ENCODE assay signal across 20 cellular contexts in genomic region chrX:136156560-136157117, GRCh38. TPM values are rescaled to one million over a fixed set of nuclear protein-coding genes. Genes with fewer than 3 reads are reported as not detected.
A peak's percentile ranks its signal among the peaks of the same experiment; 100 is the strongest.
DNase-seq lines count a peak whose midpoint lies in the region; ATAC-seq and TF ChIP-seq lines count a peak whose summit lies in the region.
"Had no signal": no experiment of that assay in that cellular context is flagged by ENCODE, and none has a peak within 500 bp of the region (broad histone marks: within the 10 kb centered on the region; RNA-seq: fewer than 3 reads in every experiment).

No MANE protein-coding gene starts in this region.

- H3K36me3 ChIP-seq in GM23338 (ENCODE audit: insufficient read depth) (no peaks in the 10 kb centered on the region), ascending aorta (no peaks in the 10 kb centered on the region), hepatocyte (replicated peaks; ENCODE audit: insufficient read depth, low read depth) (no peaks in the 10 kb centered on the region), stomach (no peaks in the 10 kb centered on the region), PC-9 (ENCODE audit: low read depth) (no peaks in the 10 kb centered on the region)
- H3K36me3 ChIP-seq: SJSA1, tibial nerve had no signal

- H3K4me2 ChIP-seq in GM23338 (no peak overlapping the region), hepatocyte (no peak overlapping the region), PC-9 (no peak overlapping the region)

- H3K4me3 ChIP-seq in GM23338 (no peak overlapping the region), ascending aorta (peak overlapping the region; percentile 12 to 92), hepatocyte (no peak overlapping the region), stomach (no peak overlapping the region), PC-9 (no peak overlapping the region)
- H3K4me3 ChIP-seq: K562, SJSA1, tibial nerve had no signal

- H3K27ac Mint-ChIP-seq in GM23338: peak overlapping the region; percentile 48; the same call in 1 of the 2 replicates
- H3K27ac Mint-ChIP-seq: activated CD4-positive, alpha-beta memory T cell treated with anti-CD3 and anti-CD28 coated beads for 36 hours; progenitor cell of endocrine pancreas had no signal

- intact Hi-C loops in ascending aorta (cut with DNase I): no loop called here
- intact Hi-C loops in stomach (cut with DNase I; ENCODE audit: low total_unique reads): no loop called here
- intact Hi-C loops in PC-9 (cut with micrococcal nuclease; ENCODE audit: unreplicated experiment): no loop called here

- no peaks in the 10 kb centered on the region for H3K36me3 Mint-ChIP-seq in GM23338 (ENCODE audit: low read depth)
- H3K36me3 Mint-ChIP-seq: activated CD4-positive, alpha-beta memory T cell treated with anti-CD3 and anti-CD28 coated beads for 36 hours had no signal

- H3K79me2 ChIP-seq in GM23338 (replicated peaks; ENCODE audit: insufficient read depth) (peaks cover 70% of the 10 kb centered on the region), hepatocyte (no peaks in the 10 kb centered on the region), PC-9 (ENCODE audit: low read depth) (no peaks in the 10 kb centered on the region)

- H3K27ac ChIP-seq in GM23338 (ENCODE audit: low read depth) (no peak overlapping the region), ascending aorta (peak overlapping the region; percentile 61 to 80), hepatocyte (peak overlapping the region; percentile 28), stomach (peak overlapping the region in 4 of 5 donors; percentile 41 to 86 (median 56)), PC-9 (no peak overlapping the region)
- H3K27ac ChIP-seq: SJSA1, tibial nerve had no signal

- TF ChIP-seq CTCF in GM23338 (conservative IDR thresholded peaks at IDR 0.05; ENCODE audit: low read depth in 2 of 2): no peak
- no peak for TF ChIP-seq CTCF in ascending aorta (IDR thresholded peaks at IDR 0.05)
- TF ChIP-seq CTCF in hepatocyte (IDR thresholded peaks at IDR 0.05; ENCODE audit: poor library complexity): no peak
- TF ChIP-seq CTCF in stomach (IDR thresholded peaks at IDR 0.05): no peak
- TF ChIP-seq CTCF in PC-9 (conservative IDR thresholded peaks at IDR 0.05): no peak

- H3K4me3 Mint-ChIP-seq in GM23338: no peak overlapping the region
- H3K4me3 Mint-ChIP-seq: activated CD4-positive, alpha-beta memory T cell treated with anti-CD3 and anti-CD28 coated beads for 36 hours had no signal

- POLR2A ChIA-PET in PC-9 (lab: Charles Lee; ENCODE audit: unreplicated experiment): no interaction called here

- H3K27me3 Mint-ChIP-seq in GM23338 (ENCODE audit: insufficient read depth, low read depth, poor library complexity): no peaks in the 10 kb centered on the region
- H3K27me3 Mint-ChIP-seq: activated CD4-positive, alpha-beta memory T cell treated with anti-CD3 and anti-CD28 coated beads for 36 hours had no signal

- H3K4me1 ChIP-seq in GM23338 (ENCODE audit: insufficient read depth) (peaks cover 5% of the 10 kb centered on the region; the same call in 1 of the 2 replicates), ascending aorta (no peaks in the 10 kb centered on the region), hepatocyte (ENCODE audit: insufficient read depth) (no peaks in the 10 kb centered on the region), stomach (peaks cover 0 to 8% (median 3%) of the 10 kb centered on the region in 4 donors), PC-9 (replicated peaks; ENCODE audit: insufficient read depth) (0 out of 2 replicates have a peak, but pooled peaks cover 5% of the 10 kb centered on the region)

- H2AFZ ChIP-seq in GM23338 (no peak overlapping the region), hepatocyte (no peak overlapping the region), PC-9 (no peak overlapping the region)

- H4K20me1 ChIP-seq in GM23338 (replicated peaks; ENCODE audit: insufficient read depth): no peaks in the 10 kb centered on the region; the same call in 1 of the 2 replicates
- no peaks in the 10 kb centered on the region for H4K20me1 ChIP-seq in hepatocyte (ENCODE audit: insufficient read depth, poor library complexity, severe bottlenecking)
- H4K20me1 ChIP-seq in PC-9 (ENCODE audit: insufficient read depth): no peaks in the 10 kb centered on the region

- H3K27me3 ChIP-seq in GM23338 (ENCODE audit: insufficient read depth) (no peaks in the 10 kb centered on the region), ascending aorta (no peaks in the 10 kb centered on the region), hepatocyte (no peaks in the 10 kb centered on the region), stomach (no peaks in the 10 kb centered on the region), PC-9 (ENCODE audit: insufficient read depth, low read depth) (no peaks in the 10 kb centered on the region)
- H3K27me3 ChIP-seq: SJSA1 had no signal

- no peaks in the 10 kb centered on the region for H3K9me3 Mint-ChIP-seq in GM23338
- H3K9me3 Mint-ChIP-seq: activated CD4-positive, alpha-beta memory T cell treated with anti-CD3 and anti-CD28 coated beads for 36 hours had no signal

- H3K9me2 ChIP-seq in GM23338 (ENCODE audit: insufficient read depth) (no peaks in the 10 kb centered on the region), hepatocyte (replicated peaks; ENCODE audit: insufficient read depth) (no peaks in the 10 kb centered on the region), PC-9 (ENCODE audit: insufficient read depth) (no peaks in the 10 kb centered on the region)

- 65% methylated on average over 5 of the region's 5 CpGs for WGBS in hepatocyte (ENCODE audit: low lambda C conversion rate, missing lambda C conversion rate)
- 59 to 70% (median 64%) methylated on average over 4 to 5 of the region's 5 CpGs for whole genome bisulfite sequencing in stomach, 5 donors

- no peaks in the 10 kb centered on the region; the same call in 2 of the 3 replicates for H3K4me1 Mint-ChIP-seq in GM23338

- no peak for TF ChIP-seq POLR2A in stomach (IDR thresholded peaks at IDR 0.05)

- DNase-seq in GM23338 (ENCODE audit: low spot score) (no peak), ascending aorta (ENCODE audit: low spot score in 2 of 2) (no peak), hepatocyte (ENCODE audit: low spot score) (no peak), stomach (no peak), PC-9 (no peak)
- DNase-seq: activated CD4-positive, alpha-beta memory T cell treated with anti-CD3 and anti-CD28 coated beads for 36 hours; kidney; NCI-H2029; NCI-H526 treated with DMSO at 0.1 percent for 48 hours; stimulated activated CD4-positive, alpha-beta T cell treated with anti-CD3 and anti-CD28 coated beads, Interleukin-15, amount 100 ng/mL, for 24 hours; stimulated activated naive CD4-positive, alpha-beta T cell treated with Interleukin-2 at 50 U/mL for 16 hours; T-helper 1 cell had no signal

- ATAC-seq in GM23338 (no peak), HG02885 (IDR thresholded peaks at IDR 0.05; ENCODE audit: poor library complexity, unreplicated experiment) (no peak), HG03196 (IDR thresholded peaks at IDR 0.05; ENCODE audit: unreplicated experiment) (no peak), HG02970 (IDR thresholded peaks at IDR 0.05; ENCODE audit: low FRiP score, unreplicated experiment) (no peak)
- ATAC-seq: activated CD4-positive, CD25-positive, alpha-beta regulatory T cell treated with anti-CD3 and anti-CD28 coated beads, Interleukin-2, amount 50 U/mL, for 24 hours; K562 had no signal

- H3F3A ChIP-seq in GM23338 (replicated peaks; ENCODE audit: low read depth): no peaks in the 10 kb centered on the region
- no peaks in the 10 kb centered on the region; the same call in 1 of the 2 replicates for H3F3A ChIP-seq in PC-9 (ENCODE audit: insufficient read depth, low read depth)

- no peak for TF ChIP-seq EP300 in stomach (IDR thresholded peaks at IDR 0.05)

- H3K9me3 ChIP-seq in ascending aorta: no peaks in the 10 kb centered on the region
- no peaks in the 10 kb centered on the region for H3K9me3 ChIP-seq in hepatocyte (ENCODE audit: low read depth)
- H3K9me3 ChIP-seq in stomach: no peaks in the 10 kb centered on the region
- H3K9me3 ChIP-seq in PC-9 (ENCODE audit: insufficient read depth, low read depth): no peaks in the 10 kb centered on the region
- H3K9me3 ChIP-seq: SJSA1, tibial nerve had no signal

- CTCF ChIA-PET in PC-9 (lab: Charles Lee): no interaction called here

- no TSS peak for BruUV-seq in PC-9 (replicated peaks; lab: Mats Ljungman, UMichigan)

TF ChIP-seq in GM23338, 12 proteins besides CTCF, POLR2A, EP300 and RAD21 (continues in another document):
- TF ChIP-seq REST (IDR thresholded peaks at IDR 0.05; ENCODE audit: unreplicated experiment): no peak

RNA-seq across cellular contexts. Expression of gene FHL1, which starts 9.3 kb away (rescaled TPM):
- total RNA-seq in GM23338 (2014; rRNA removed; shearing (Covaris generic)): 60.4 and 72.1 TPM in 2 replicates
- 43.5 and 47.9 TPM in 2 replicates for polyA plus RNA-seq in GM23338 (2016; fragmentation: Nextera tagmentation; extraction: Ambion mirVana)
- total RNA-seq in ascending aorta: 850 TPM
- total RNA-seq in hepatocyte: 40.0 and 55.3 TPM in 2 replicates
- polyA plus RNA-seq in hepatocyte: 28.2 and 31.5 TPM in 2 replicates
- total RNA-seq in stomach: 1,000 to 10,000 TPM in 1 of 5 donors, 100 to 1,000 TPM in 4; 101 to 1,286 (median 650) TPM
- 100 to 1,000 TPM; 147 to 325 (median 211) TPM for polyA plus RNA-seq in stomach
- 0.65 and 1.7 TPM in 2 replicates for total RNA-seq in PC-9 (2021)

Comparison
In these comparisons a context has a peak if more than half of its experiments do, and no peak if none do; other contexts are left out.
1. H3K27ac ChIP-seq: peak in ascending aorta (2 of 2), hepatocyte (single experiment) and stomach (4 of 5); none in GM23338 (single experiment) and PC-9 (single experiment).
2. H3K4me3 ChIP-seq: peak in ascending aorta (2 of 2); none in GM23338 (single experiment), hepatocyte (single experiment), stomach (0 of 4) and PC-9 (single experiment).
3. RNA of gene FHL1, which starts 9.3 kb away (total RNA-seq): 850 TPM in ascending aorta (single experiment), 101 to 1,286 TPM in stomach, 60.4 to 72.1 TPM in GM23338 and 40.0 to 55.3 TPM in hepatocyte; 0.65 to 1.7 TPM in PC-9; every median in the first group is over 10 times any median in the second.